12 cellular contexts compared by ENCODE assay signal in genomic region chr10:103443475-103444185, GRCh38. TPM values are rescaled to one million over a fixed set of nuclear protein-coding genes. Genes with fewer than 3 reads are reported as not detected.
A peak's percentile ranks its signal among the peaks of the same experiment; 100 is the strongest.
DNase-seq lines count a peak whose midpoint lies in the region; ATAC-seq, FAIRE-seq and TF ChIP-seq lines count a peak whose summit lies in the region.
"Had no signal": no experiment of that assay in that cellular context is flagged by ENCODE, and none has a peak within 500 bp of the region (broad histone marks: within the 10 kb centered on the region; RNA-seq: fewer than 3 reads in every experiment).

No MANE protein-coding gene starts in this region.

- H3K4me1 ChIP-seq in heart right ventricle = peaks cover 18 to 76% (median 63%) of the 10 kb centered on the region in 9 donors
- H3K4me1 ChIP-seq: right lobe of liver had no signal

- peak overlapping the region in 7 of 10 donors; percentile 18 to 98 (median 36) for H3K27ac ChIP-seq in heart right ventricle
- H3K27ac ChIP-seq: HL-60, right lobe of liver had no signal

- intact Hi-C loops in heart right ventricle (cut with DNase I) (no loop called here), left cardiac atrium (cut with DNase I) (no loop called here)

- 76 to 80% methylated on average over 23 of the region's 23 CpGs for WGBS in heart right ventricle, 2 donors

- TF ChIP-seq CTCF in heart right ventricle (IDR thresholded peaks at IDR 0.05) = no peak

- DNase-seq in heart right ventricle (no peak), left cardiac atrium (no peak), urothelium cell line (ENCODE audit: low spot score) (no peak), GOT3 (lab: John Stamatoyannopoulos, UW) (no peak)
- DNase-seq: activated CD4-positive, alpha-beta T cell treated with anti-CD3 and anti-CD28 coated beads, Interleukin-2, amount 10 ng/mL, durations not matched to agents 7 days and 5 days; DMS 273 treated with DMSO at 0.1 percent for 48 hours; right lobe of liver; T-cell had no signal

- ATAC-seq in heart right ventricle = peak in 2 of 8 donors; percentile 5 to 26
- no peak for ATAC-seq in left cardiac atrium
- ATAC-seq: right lobe of liver, T-cell had no signal

- no peak overlapping the region for H3K4me3 ChIP-seq in heart right ventricle
- H3K4me3 ChIP-seq: right lobe of liver had no signal

- peak; percentile 20 for FAIRE-seq in urothelium cell line (lab: Jason Lieb, UNC)
- FAIRE-seq: colon had no signal

- H3K27me3 ChIP-seq in heart right ventricle = no peaks in the 10 kb centered on the region
- H3K27me3 ChIP-seq: right lobe of liver had no signal

- H3K36me3 ChIP-seq in heart right ventricle = peaks cover 3 to 99% (median 46%) of the 10 kb centered on the region in 9 donors

- H3K9me3 ChIP-seq in heart right ventricle = no peaks in the 10 kb centered on the region
- H3K9me3 ChIP-seq: right lobe of liver had no signal

RNA-seq across cellular contexts. Expression of gene CALHM2, which starts 8.5 kb away (rescaled TPM):
- total RNA-seq in heart right ventricle = 10 to 100 TPM in 6 of 10 donors, 1 to 10 TPM in 4; 5.2 to 17.7 (median 10.9) TPM
- 10 to 100 TPM; 12.1 to 23.5 TPM for polyA plus RNA-seq in heart right ventricle
- total RNA-seq in left cardiac atrium = 10 to 100 TPM; 25.6 to 30.8 TPM

RNA-seq across cellular contexts. Expression of gene CALHM1, which starts 15.1 kb away (rescaled TPM):
- total RNA-seq in heart right ventricle = not detected
- not detected for polyA plus RNA-seq in heart right ventricle
- not detected for total RNA-seq in left cardiac atrium
- total RNA-seq: MCF 10A, right lobe of liver, T-cell, temporal lobe had no signal

RNA-seq across cellular contexts. Expression of gene CALHM3, which starts 35.4 kb away (rescaled TPM):
- not detected for total RNA-seq in heart right ventricle
- not detected for polyA plus RNA-seq in heart right ventricle
- total RNA-seq in left cardiac atrium = not detected
- total RNA-seq: MCF 10A, right lobe of liver, T-cell, temporal lobe had no signal

RNA-seq across cellular contexts. Expression of gene PDCD11, which starts 47.2 kb away (rescaled TPM):
- total RNA-seq in heart right ventricle = 10 to 100 TPM in 8 of 10 donors, 1 to 10 TPM in 2; 9.4 to 16.9 (median 12.7) TPM
- polyA plus RNA-seq in heart right ventricle = 10 to 100 TPM; 10.9 to 15.1 TPM
- 10 to 100 TPM; 11.9 to 17.8 TPM for total RNA-seq in left cardiac atrium

RNA-seq across cellular contexts. Expression of gene ATP5MK, which starts 47.4 kb away (rescaled TPM):
- total RNA-seq in heart right ventricle (1,000 to 10,000 TPM in 9 of 10 donors, 100 to 1,000 TPM in 1; 936 to 1,374 (median 1,266) TPM), left cardiac atrium (100 to 1,000 TPM; 870 to 985 TPM)
- polyA plus RNA-seq in heart right ventricle = 1,000 to 10,000 TPM; 1,385 to 3,857 TPM
